Comparison of ENCODE assay signal across 1 cellular context in genomic region chr18:9025104-9025838, GRCh38.
TF ChIP-seq lines count a peak whose summit lies in the region.

No MANE protein-coding gene starts in this region.

TF ChIP-seq in SK-N-SH, 30 proteins besides CTCF, POLR2A, EP300 and RAD21 (continued from another document):
- TF ChIP-seq REST (IDR thresholded peaks at IDR 0.05; ENCODE audit: low read depth, low read length) (no peak), IRF3 (IDR thresholded peaks at IDR 0.05; ENCODE audit: low read depth, low read length) (no peak)
